In genomic region chr11:95014184-95014821, GRCh38 we compare ENCODE assay signal across 35 cellular contexts. TPM values are rescaled to one million over a fixed set of nuclear protein-coding genes. Genes with fewer than 3 reads are reported as not detected.
"Had no signal": no experiment of that assay in that cellular context is flagged by ENCODE, and none has a peak within 500 bp of the region (broad histone marks: within the 10 kb centered on the region; RNA-seq: fewer than 3 reads in every experiment).

No MANE protein-coding gene starts in this region.

- H3K9ac ChIP-seq: parathyroid adenoma had no signal

- H3K4me2 ChIP-seq: hepatocyte had no signal

- H3K9me3 ChIP-seq: colonic mucosa, gastrocnemius medialis, heart left ventricle, neutrophil, right atrium auricular region, sigmoid colon, stomach, thyroid gland, vagina had no signal

- FAIRE-seq: kidney had no signal

- H3K27ac ChIP-seq: colonic mucosa, epithelial cell of prostate, gastrocnemius medialis, heart left ventricle, hepatocyte, neutrophil, parathyroid adenoma, right atrium auricular region, sigmoid colon, stomach, thyroid gland, vagina had no signal

- H3K27me3 ChIP-seq: colonic mucosa, gastrocnemius medialis, right atrium auricular region, sigmoid colon, thyroid gland, vagina had no signal

- H3K79me2 ChIP-seq: hepatocyte, parathyroid adenoma had no signal

- H3K4me3 ChIP-seq: colonic mucosa, gastrocnemius medialis, heart left ventricle, hepatocyte, lung, right atrium auricular region, sigmoid colon, stomach, thyroid gland, vagina had no signal

- H3K4me1 ChIP-seq: colonic mucosa, gastrocnemius medialis, heart left ventricle, parathyroid adenoma, right atrium auricular region, sigmoid colon, stomach, thyroid gland, vagina had no signal

- H2AFZ ChIP-seq: hepatocyte, parathyroid adenoma had no signal

- H3K36me3 ChIP-seq: colonic mucosa, gastrocnemius medialis, heart left ventricle, neutrophil, right atrium auricular region, sigmoid colon, stomach, thyroid gland, vagina had no signal

- ATAC-seq: esophagus mucosa; gastrocnemius medialis; heart left ventricle; left lobe of liver; natural killer cell; stimulated activated effector memory CD8-positive, alpha-beta T cell treated with anti-CD3 and anti-CD28 coated beads, Interleukin-12 subunit alpha, Interleukin-12 subunit beta, amount 100 ng/mL, for 72 hours had no signal

- DNase-seq: colonic mucosa; effector CD8-positive, alpha-beta T cell; endodermal cell; foreskin fibroblast; gastrocnemius medialis; heart left ventricle; kidney; natural killer cell; sigmoid colon; stimulated activated CD4-positive, alpha-beta T cell treated with anti-CD3 and anti-CD28 coated beads, Interleukin-2, amount 100 ng/mL, for 24 hours; stimulated activated CD4-positive, alpha-beta T cell treated with anti-CD3 and anti-CD28 coated beads, Interleukin-4, amount 100 ng/mL, for 24 hours; stimulated activated naive CD4-positive, alpha-beta T cell treated with Interleukin-2 at 50 U/mL for 16 hours; stomach; thyroid gland; trophoblast cell had no signal

RNA-seq across cellular contexts. Expression of gene KDM4E, which starts 10.8 kb away (rescaled TPM):
- total RNA-seq: colonic mucosa, endodermal cell, esophagus mucosa, gastrocnemius medialis, glomerular endothelial cell, heart left ventricle, hepatocyte, kidney, left lobe of liver, liver, lung, mononuclear cell, natural killer cell, omental fat pad, progenitor cell of endocrine pancreas, right atrium auricular region, sigmoid colon, skeletal muscle tissue, stomach, subcutaneous adipose tissue, temporal lobe, thyroid gland, ureter, vagina had no signal
- polyA plus RNA-seq: heart left ventricle, hepatocyte, liver, lung, neural cell, sigmoid colon, stomach had no signal

RNA-seq across cellular contexts. Expression of gene KDM4F, which starts 34.9 kb away (rescaled TPM):
- total RNA-seq: colonic mucosa, endodermal cell, esophagus mucosa, gastrocnemius medialis, glomerular endothelial cell, heart left ventricle, hepatocyte, kidney, left lobe of liver, liver, lung, mononuclear cell, natural killer cell, omental fat pad, progenitor cell of endocrine pancreas, right atrium auricular region, sigmoid colon, skeletal muscle tissue, stomach, subcutaneous adipose tissue, temporal lobe, thyroid gland, ureter, vagina had no signal
- polyA plus RNA-seq: heart left ventricle, hepatocyte, liver, lung, neural cell, sigmoid colon, stomach had no signal
